Comparison of ENCODE assay signal across 18 cellular contexts in the genomic region with DNA sequence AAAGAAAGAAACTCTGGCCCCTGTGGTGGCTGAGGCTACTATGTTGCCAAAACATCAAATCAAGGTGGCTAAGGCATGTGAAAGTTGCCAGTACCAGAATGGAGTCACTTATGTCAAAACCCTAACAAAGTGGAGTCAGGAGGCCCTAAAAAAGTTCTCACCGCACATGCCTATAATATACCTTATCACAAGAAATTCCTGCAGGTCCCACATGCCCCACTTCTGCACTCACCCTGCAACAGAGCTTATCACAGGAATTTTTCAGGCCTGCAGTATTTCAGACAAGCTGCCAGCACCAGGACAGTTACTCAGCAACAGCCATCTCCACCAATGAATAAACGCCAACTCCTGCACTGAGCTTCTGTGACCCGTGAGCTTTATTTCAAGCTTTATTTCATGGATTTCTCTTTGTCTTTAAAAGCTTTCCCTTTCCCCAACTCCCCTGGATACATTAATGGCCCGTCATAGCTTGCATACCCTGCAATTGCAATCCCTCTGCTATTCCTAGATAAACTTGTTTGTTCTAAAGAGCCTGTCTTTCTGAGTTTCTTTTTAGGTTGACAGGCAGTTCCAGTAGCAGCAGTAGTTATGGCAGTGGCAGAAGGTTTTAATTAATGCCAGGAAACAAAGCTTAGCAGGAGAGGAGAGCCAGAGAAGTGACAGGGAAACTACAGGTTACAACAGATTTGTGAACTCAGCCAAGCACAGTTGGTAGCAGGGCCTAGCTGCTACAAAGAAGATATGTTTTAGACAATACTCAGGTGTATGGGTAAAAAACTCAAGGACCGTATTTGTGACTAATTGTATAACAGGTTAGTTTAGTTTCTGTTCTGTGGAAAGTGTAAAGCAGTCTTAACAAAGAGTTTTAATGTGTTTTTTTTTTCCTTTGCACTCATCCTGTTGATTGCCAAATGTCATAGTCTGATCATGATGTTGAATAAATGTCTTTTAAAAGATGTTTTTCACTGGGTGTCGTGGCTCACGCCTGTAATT. TPM values are rescaled to one million over a fixed set of nuclear protein-coding genes. Genes with fewer than 3 reads are reported as not detected.
A peak's percentile ranks its signal among the peaks of the same experiment; 100 is the strongest.
DNase-seq lines count a peak whose midpoint lies in the region; ATAC-seq, FAIRE-seq and TF ChIP-seq lines count a peak whose summit lies in the region.
"Had no signal": no experiment of that assay in that cellular context is flagged by ENCODE, and none has a peak within 500 bp of the region (broad histone marks: within the 10 kb centered on the region; RNA-seq: fewer than 3 reads in every experiment).

No MANE protein-coding gene starts in this region.

- TF ChIP-seq CTCF in left ventricle myocardium inferior (IDR thresholded peaks at IDR 0.05; ENCODE audit: borderline replicate concordance) = no peak
- no peak for TF ChIP-seq CTCF in pancreas (IDR thresholded peaks at IDR 0.05)

- intact Hi-C loops in left ventricle myocardium inferior (cut with micrococcal nuclease) (no loop called here), pancreas (cut with DNase I) (no loop called here)

- H3K27ac ChIP-seq in left ventricle myocardium inferior (replicated peaks) (peak overlapping the region; percentile 91), pancreas (peak overlapping the region in 3 of 4 donors; percentile 43 to 61 (median 58))
- H3K27ac ChIP-seq: BLaER1, SJCRH30, WERI-Rb-1 had no signal

- H3K36me3 ChIP-seq in left ventricle myocardium inferior (no peaks in the 10 kb centered on the region), pancreas (no peaks in the 10 kb centered on the region)

- 43 to 45% methylated on average over 7 of the region's 7 CpGs for WGBS in pancreas, 2 donors

- H3K4me1 ChIP-seq in left ventricle myocardium inferior (peaks cover 29% of the 10 kb centered on the region), pancreas (peaks cover 0 to 6% (median 0%) of the 10 kb centered on the region in 3 donors)
- H3K4me1 ChIP-seq: SJCRH30 had no signal

- ATAC-seq in pancreas (peak; percentile 77 to 92 (median 82)), HG02840 (IDR thresholded peaks at IDR 0.05; ENCODE audit: low FRiP score, unreplicated experiment) (no peak)

- no peak for FAIRE-seq in pancreas (lab: Jason Lieb, UNC)

- DNase-seq in GM04503 (ENCODE audit: low read depth) = peak; percentile 19
- peak; percentile 84 for DNase-seq in cerebellar cortex (ENCODE audit: low spot score)
- DNase-seq in left ventricle myocardium inferior = peak; percentile 45
- peak in 2 of 6 donors; percentile 10 to 37 for DNase-seq in pancreas
- no peak for DNase-seq in activated T-cell treated with anti-CD3 and anti-CD28 coated beads for 4 hours
- DNase-seq in NCI-H524 treated with DMSO at 0.1 percent for 48 hours (lab: John Stamatoyannopoulos, UW) = no peak
- no peak for DNase-seq in activated gamma-delta T cell treated with Interleukin-2 at 50 U/mL for 16 hours
- DNase-seq: activated T-cell treated with anti-CD3 and anti-CD28 coated beads, Interleukin-2, amount 50 U/mL, for 1 hour; NCI-H1436 treated with DMSO at 0.1 percent for 48 hours; occipital lobe; SJCRH30; stimulated activated CD4-positive, alpha-beta T cell treated with anti-CD3 and anti-CD28 coated beads, Interleukin-4, amount 100 ng/mL, for 1 hour; stimulated activated naive CD4-positive, alpha-beta T cell treated with Interleukin-2 at 50 U/mL for 16 hours; WERI-Rb-1 had no signal

- H3K27me3 ChIP-seq in left ventricle myocardium inferior (ENCODE audit: low read depth) (no peaks in the 10 kb centered on the region), pancreas (no peaks in the 10 kb centered on the region)
- H3K27me3 ChIP-seq: BLaER1, SJCRH30 had no signal

- no peak overlapping the region for H3K4me3 ChIP-seq in left ventricle myocardium inferior
- H3K4me3 ChIP-seq in pancreas = no peak overlapping the region
- H3K4me3 ChIP-seq: BLaER1, SJCRH30 had no signal

- H3K9me3 ChIP-seq in left ventricle myocardium inferior (replicated peaks) (no peaks in the 10 kb centered on the region), pancreas (no peaks in the 10 kb centered on the region)
- H3K9me3 ChIP-seq: BLaER1, SJCRH30 had no signal

RNA-seq across cellular contexts. Expression of gene TMEM42, which starts 15.9 kb away (rescaled TPM):
- total RNA-seq in left ventricle myocardium inferior = 10.8 TPM
- total RNA-seq in pancreas = 10 to 100 TPM in 1 of 6 donors, 1 to 10 TPM in 5; 4.3 to 11.2 (median 6.2) TPM
- 10 to 100 TPM; 15.7 to 20.0 TPM for polyA plus RNA-seq in pancreas

RNA-seq across cellular contexts. Expression of gene TGM4, which starts 28.6 kb away (rescaled TPM):
- not detected for total RNA-seq in left ventricle myocardium inferior
- not detected for total RNA-seq in pancreas
- polyA plus RNA-seq in pancreas = not detected
- total RNA-seq: epithelial cell of proximal tubule, kidney epithelial cell, occipital lobe, SJCRH30 had no signal

Comparison
In these comparisons a context has a peak if more than half of its experiments do, and no peak if none do; other contexts are left out.
1. DNase-seq: peak in GM04503 (single experiment), cerebellar cortex (single experiment) and left ventricle myocardium inferior (single experiment); none in activated T-cell treated with anti-CD3 and anti-CD28 coated beads for 4 hours (single experiment), NCI-H524 treated with DMSO at 0.1 percent for 48 hours (single experiment) and activated gamma-delta T cell treated with Interleukin-2 at 50 U/mL for 16 hours (single experiment).